In the genomic region with DNA sequence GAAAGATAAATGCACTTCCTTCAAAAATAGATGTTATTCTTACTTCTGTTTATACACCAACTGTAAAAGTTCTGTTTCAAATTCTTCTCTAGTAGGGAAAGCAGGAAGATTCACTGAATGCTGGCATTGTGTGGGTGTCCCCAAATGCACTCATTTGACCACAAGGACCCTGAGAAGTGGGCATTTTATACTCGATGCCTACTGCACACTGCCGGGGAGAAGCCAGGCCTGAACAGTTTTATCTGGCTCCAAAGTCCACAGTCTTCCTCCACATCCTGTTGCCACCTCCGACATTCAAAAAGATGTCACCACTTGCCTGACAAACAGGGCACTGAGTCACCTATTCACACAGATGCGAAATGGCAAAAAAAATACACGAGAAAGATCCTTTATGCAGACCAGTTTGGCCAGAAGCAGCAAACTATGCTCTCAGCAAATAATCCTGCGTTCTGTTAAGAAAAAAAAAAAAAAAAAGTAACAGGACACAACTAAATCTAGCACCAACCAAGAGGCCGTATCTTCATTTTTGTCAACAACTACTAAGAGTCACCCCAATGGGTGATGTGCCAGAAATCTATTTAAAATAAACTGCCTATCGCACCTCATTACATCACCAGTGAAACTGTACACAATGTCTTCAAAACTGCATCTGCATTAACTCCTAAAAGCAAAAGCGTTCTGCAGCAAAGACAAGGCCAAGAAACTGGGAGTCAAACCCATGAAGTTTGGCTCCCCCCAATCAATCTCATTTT, we compare ENCODE assay signal across 2 cellular contexts.
TF ChIP-seq lines count a peak whose summit lies in the region.

No MANE protein-coding gene starts in this region.

TF ChIP-seq in HEK293, 187 proteins besides CTCF, POLR2A, EP300 and RAD21:
- TF ChIP-seq, protein P1, sequence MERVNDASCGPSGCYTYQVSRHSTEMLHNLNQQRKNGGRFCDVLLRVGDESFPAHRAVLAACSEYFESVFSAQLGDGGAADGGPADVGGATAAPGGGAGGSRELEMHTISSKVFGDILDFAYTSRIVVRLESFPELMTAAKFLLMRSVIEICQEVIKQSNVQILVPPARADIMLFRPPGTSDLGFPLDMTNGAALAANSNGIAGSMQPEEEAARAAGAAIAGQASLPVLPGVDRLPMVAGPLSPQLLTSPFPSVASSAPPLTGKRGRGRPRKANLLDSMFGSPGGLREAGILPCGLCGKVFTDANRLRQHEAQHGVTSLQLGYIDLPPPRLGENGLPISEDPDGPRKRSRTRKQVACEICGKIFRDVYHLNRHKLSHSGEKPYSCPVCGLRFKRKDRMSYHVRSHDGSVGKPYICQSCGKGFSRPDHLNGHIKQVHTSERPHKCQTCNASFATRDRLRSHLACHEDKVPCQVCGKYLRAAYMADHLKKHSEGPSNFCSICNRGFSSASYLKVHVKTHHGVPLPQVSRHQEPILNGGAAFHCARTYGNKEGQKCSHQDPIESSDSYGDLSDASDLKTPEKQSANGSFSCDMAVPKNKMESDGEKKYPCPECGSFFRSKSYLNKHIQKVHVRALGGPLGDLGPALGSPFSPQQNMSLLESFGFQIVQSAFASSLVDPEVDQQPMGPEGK (tag by site-specific recombination; IDR thresholded peaks at IDR 0.05) = no peak
- TF ChIP-seq PRDM1 (tag by site-specific recombination; IDR thresholded peaks at IDR 0.05) = peak; percentile 20; the same call in 1 of the 2 replicates
- 0 out of 2 replicates have a peak, but pooled peaks have one; percentile 10 for TF ChIP-seq EGR2 (tag by site-specific recombination; IDR thresholded peaks at IDR 0.05; ENCODE audit: low read depth)
- no peak for TF ChIP-seq ZNF670 (tag by site-specific recombination; IDR thresholded peaks at IDR 0.05; ENCODE audit: low read depth)
- TF ChIP-seq, protein P2, sequence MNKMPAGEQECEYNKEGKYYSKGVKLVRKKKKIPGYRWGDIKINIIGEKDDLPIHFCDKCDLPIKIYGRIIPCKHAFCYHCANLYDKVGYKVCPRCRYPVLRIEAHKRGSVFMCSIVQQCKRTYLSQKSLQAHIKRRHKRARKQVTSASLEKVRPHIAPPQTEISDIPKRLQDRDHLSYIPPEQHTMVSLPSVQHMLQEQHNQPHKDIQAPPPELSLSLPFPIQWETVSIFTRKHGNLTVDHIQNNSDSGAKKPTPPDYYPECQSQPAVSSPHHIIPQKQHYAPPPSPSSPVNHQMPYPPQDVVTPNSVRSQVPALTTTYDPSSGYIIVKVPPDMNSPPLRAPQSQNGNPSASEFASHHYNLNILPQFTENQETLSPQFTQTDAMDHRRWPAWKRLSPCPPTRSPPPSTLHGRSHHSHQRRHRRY (tag by site-specific recombination; IDR thresholded peaks at IDR 0.05) = no peak
- peak; percentile 55 for TF ChIP-seq ZFHX2 (tag by site-specific recombination; conservative IDR thresholded peaks at IDR 0.05)

TF ChIP-seq in H1, 55 proteins besides CTCF, POLR2A, EP300 and RAD21:
- no peak for TF ChIP-seq HDAC2 (IDR thresholded peaks at IDR 0.05; ENCODE audit: borderline replicate concordance in 1 of 2, low read depth in 2 of 2, low read length in 2 of 2)
- TF ChIP-seq CREB1 (IDR thresholded peaks at IDR 0.05) = no peak
- TF ChIP-seq SP1 (IDR thresholded peaks at IDR 0.05; ENCODE audit: low read depth, low read length) = no peak
